In the genomic region with DNA sequence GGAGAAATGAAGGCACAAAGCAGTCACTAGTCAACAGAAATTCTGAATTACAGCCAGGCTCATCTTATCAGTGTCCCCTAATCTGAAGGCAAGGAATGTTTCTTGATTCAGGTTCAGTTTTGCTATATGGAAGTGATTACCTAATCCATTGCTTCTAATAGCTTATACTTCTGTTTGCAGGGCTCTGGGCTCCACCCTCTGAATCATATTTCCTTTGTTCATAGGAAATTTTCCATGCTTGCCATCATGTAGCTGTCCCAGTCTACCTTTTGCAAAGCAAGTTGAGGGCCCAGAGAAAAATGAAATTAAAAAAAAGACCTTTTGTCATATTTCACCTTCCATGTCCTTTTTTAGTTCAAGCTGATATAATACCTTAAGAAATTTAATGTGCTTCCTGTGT, we compare ENCODE assay signal across 27 cellular contexts.
"Had no signal": no experiment of that assay in that cellular context is flagged by ENCODE, and none has a peak within 500 bp of the region (broad histone marks: within the 10 kb centered on the region; RNA-seq: fewer than 3 reads in every experiment).

No MANE protein-coding gene starts in this region.

- H3K27ac ChIP-seq: WERI-Rb-1 had no signal

- ATAC-seq: activated CD8-positive, alpha-beta memory T cell treated with anti-CD3 and anti-CD28 coated beads, Interleukin-2, amount 10 ng/mL, durations not matched to agents 7 days and 5 days; activated naive CD8-positive, alpha-beta T cell treated with anti-CD3 and anti-CD28 coated beads, Interleukin-2, amount 50 U/mL, for 24 hours; K562; Panc1; SK-N-SH treated with all-trans-retinoic acid at 6 μM for 48 hours had no signal

- H3K36me3 ChIP-seq: WERI-Rb-1 had no signal

- DNase-seq: activated CD4-positive, alpha-beta memory T cell treated with anti-CD3 and anti-CD28 coated beads, Interleukin-2, amount 10 ng/mL, durations not matched to agents 7 days and 5 days; activated CD4-positive, alpha-beta T cell treated with anti-CD3 and anti-CD28 coated beads for 1 hour; activated CD4-positive, alpha-beta T cell treated with anti-CD3 and anti-CD28 coated beads for 48 hours; activated CD4-positive, CD25-positive, alpha-beta regulatory T cell; activated CD8-positive, alpha-beta memory T cell treated with anti-CD3 and anti-CD28 coated beads for 24 hours; activated CD8-positive, alpha-beta memory T cell treated with anti-CD3 and anti-CD28 coated beads, Interleukin-2, amount 10 ng/mL, durations not matched to agents 7 days and 5 days; activated CD8-positive, alpha-beta memory T cell treated with anti-CD3 and anti-CD28 coated beads, Interleukin-2, amount 50 U/mL, for 48 hours; activated effector memory CD4-positive, alpha-beta T cell treated with Interleukin-2 at 50 U/mL for 16 hours; activated naive CD4-positive, alpha-beta T cell treated with anti-CD3 and anti-CD28 coated beads, Interleukin-2, amount 10 ng/mL, durations not matched to agents 7 days and 5 days; activated naive CD8-positive, alpha-beta T cell treated with anti-CD3 and anti-CD28 coated beads, Interleukin-2, amount 50 U/mL, for 24 hours; activated T-cell treated with anti-CD3 and anti-CD28 coated beads, Interleukin-2, amount 50 U/mL, for 48 hours; anterior cingulate cortex; NCI-H1092; NCI-H1436 treated with DMSO at 0.1 percent for 48 hours; NCI-H1694 treated with DMSO at 0.1 percent for 48 hours; NCI-H2029; NCI-H510A; NCI-H748 treated with DMSO at 0.1 percent for 48 hours; OCI-M1; SHP77 treated with DMSO at 0.1 percent for 48 hours; T-helper 1 cell; T-helper 2 cell; T-helper 9 cell; WERI-Rb-1 had no signal

- FAIRE-seq: K562 had no signal

- H3K4me3 ChIP-seq: K562 had no signal
